Comparison of ENCODE assay signal across 1 cellular context in the genomic region with DNA sequence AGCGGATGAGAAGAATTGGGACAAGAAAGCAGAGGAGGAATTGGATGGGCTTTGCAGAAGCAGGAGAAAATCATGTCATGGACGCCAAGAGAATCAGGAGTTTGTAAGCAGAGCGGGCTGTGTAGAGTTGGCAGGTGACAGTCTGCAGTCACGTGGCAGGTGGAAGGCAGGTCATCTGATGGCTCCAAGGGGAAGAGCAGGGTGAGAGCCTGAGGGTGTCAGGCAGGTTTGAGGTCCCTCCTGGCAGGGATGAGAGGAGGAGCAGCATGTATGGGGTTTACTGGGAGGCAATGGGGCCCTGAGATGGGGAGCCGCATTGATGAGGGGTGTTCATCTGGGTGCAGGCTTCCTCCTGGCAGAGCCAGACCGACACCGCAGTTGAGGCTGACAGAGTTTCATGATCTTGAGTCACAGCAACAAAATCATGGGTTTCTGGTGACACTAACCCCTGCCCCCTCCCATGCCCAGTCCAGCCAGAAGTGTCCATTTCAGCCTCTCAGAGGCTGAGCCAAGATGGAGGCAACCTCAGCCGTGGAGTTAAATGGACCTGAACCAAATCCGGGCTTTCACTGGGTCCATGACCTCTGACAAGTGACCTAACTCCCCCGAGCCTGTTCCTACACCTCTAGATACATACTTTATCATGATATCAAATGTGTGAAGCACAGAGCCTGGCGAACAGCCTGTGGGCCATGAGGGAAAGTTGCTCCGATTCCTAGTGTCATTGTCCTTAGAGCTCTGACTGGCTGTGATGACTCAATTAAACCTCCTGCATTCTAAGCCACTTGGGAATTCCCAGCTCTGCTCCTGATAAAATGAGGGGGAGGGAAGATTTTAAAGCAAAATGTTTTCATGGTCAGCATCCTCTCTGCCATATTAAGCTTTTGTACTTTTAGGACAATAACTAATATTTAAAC.
TF ChIP-seq lines count a peak whose summit lies in the region.

No MANE protein-coding gene starts in this region.

TF ChIP-seq in SK-N-SH, 30 proteins besides CTCF, POLR2A, EP300 and RAD21 (continued from another document):
- TF ChIP-seq, protein P1, sequence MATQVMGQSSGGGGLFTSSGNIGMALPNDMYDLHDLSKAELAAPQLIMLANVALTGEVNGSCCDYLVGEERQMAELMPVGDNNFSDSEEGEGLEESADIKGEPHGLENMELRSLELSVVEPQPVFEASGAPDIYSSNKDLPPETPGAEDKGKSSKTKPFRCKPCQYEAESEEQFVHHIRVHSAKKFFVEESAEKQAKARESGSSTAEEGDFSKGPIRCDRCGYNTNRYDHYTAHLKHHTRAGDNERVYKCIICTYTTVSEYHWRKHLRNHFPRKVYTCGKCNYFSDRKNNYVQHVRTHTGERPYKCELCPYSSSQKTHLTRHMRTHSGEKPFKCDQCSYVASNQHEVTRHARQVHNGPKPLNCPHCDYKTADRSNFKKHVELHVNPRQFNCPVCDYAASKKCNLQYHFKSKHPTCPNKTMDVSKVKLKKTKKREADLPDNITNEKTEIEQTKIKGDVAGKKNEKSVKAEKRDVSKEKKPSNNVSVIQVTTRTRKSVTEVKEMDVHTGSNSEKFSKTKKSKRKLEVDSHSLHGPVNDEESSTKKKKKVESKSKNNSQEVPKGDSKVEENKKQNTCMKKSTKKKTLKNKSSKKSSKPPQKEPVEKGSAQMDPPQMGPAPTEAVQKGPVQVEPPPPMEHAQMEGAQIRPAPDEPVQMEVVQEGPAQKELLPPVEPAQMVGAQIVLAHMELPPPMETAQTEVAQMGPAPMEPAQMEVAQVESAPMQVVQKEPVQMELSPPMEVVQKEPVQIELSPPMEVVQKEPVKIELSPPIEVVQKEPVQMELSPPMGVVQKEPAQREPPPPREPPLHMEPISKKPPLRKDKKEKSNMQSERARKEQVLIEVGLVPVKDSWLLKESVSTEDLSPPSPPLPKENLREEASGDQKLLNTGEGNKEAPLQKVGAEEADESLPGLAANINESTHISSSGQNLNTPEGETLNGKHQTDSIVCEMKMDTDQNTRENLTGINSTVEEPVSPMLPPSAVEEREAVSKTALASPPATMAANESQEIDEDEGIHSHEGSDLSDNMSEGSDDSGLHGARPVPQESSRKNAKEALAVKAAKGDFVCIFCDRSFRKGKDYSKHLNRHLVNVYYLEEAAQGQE (IDR thresholded peaks at IDR 0.05; ENCODE audit: low read depth, low read length), result no peak
- no peak for TF ChIP-seq FOXM1 (IDR thresholded peaks at IDR 0.05; ENCODE audit: low read depth)
- TF ChIP-seq, protein P2, sequence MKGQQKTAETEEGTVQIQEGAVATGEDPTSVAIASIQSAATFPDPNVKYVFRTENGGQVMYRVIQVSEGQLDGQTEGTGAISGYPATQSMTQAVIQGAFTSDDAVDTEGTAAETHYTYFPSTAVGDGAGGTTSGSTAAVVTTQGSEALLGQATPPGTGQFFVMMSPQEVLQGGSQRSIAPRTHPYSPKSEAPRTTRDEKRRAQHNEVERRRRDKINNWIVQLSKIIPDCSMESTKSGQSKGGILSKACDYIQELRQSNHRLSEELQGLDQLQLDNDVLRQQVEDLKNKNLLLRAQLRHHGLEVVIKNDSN (IDR thresholded peaks at IDR 0.05; ENCODE audit: borderline replicate concordance, low read depth), result no peak
- no peak for TF ChIP-seq GABPA (IDR thresholded peaks at IDR 0.05; ENCODE audit: low read depth)
- TF ChIP-seq EZH2phosphoT487 (IDR thresholded peaks at IDR 0.05; ENCODE audit: borderline replicate concordance, low read depth), result no peak
- no peak for TF ChIP-seq MEF2A (IDR thresholded peaks at IDR 0.05; ENCODE audit: borderline replicate concordance, low read depth)
- TF ChIP-seq, protein P3, sequence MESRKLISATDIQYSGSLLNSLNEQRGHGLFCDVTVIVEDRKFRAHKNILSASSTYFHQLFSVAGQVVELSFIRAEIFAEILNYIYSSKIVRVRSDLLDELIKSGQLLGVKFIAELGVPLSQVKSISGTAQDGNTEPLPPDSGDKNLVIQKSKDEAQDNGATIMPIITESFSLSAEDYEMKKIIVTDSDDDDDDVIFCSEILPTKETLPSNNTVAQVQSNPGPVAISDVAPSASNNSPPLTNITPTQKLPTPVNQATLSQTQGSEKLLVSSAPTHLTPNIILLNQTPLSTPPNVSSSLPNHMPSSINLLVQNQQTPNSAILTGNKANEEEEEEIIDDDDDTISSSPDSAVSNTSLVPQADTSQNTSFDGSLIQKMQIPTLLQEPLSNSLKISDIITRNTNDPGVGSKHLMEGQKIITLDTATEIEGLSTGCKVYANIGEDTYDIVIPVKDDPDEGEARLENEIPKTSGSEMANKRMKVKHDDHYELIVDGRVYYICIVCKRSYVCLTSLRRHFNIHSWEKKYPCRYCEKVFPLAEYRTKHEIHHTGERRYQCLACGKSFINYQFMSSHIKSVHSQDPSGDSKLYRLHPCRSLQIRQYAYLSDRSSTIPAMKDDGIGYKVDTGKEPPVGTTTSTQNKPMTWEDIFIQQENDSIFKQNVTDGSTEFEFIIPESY (IDR thresholded peaks at IDR 0.05; ENCODE audit: borderline replicate concordance, low read depth), result no peak
- TF ChIP-seq ELF1 (IDR thresholded peaks at IDR 0.05), result no peak
